ENCODE assay signal across 8 cellular contexts in genomic region chr17:40362696-40363479, GRCh38. TPM values are rescaled to one million over a fixed set of nuclear protein-coding genes. Genes with fewer than 3 reads are reported as not detected.
DNase-seq lines count a peak whose midpoint lies in the region; ATAC-seq and TF ChIP-seq lines count a peak whose summit lies in the region.

No MANE protein-coding gene starts in this region.

- WGBS in liver, result under 1% methylated on average over 112 of the region's 112 CpGs

- H3K27me3 Mint-ChIP-seq in activated B cell treated with CpG ODN at 0.5 μM for 24 hours, result peaks cover 14% of the 10 kb centered on the region

- peak; percentile 85 for ATAC-seq in activated B cell treated with CpG ODN at 0.5 μM for 24 hours (ENCODE audit: low read depth)

- H3K36me3 ChIP-seq in liver (ENCODE audit: control insufficient read depth in 4 of 4, insufficient read depth in 3 of 4, low read depth in 1 of 4, low read length in 3 of 4), result no peaks in the 10 kb centered on the region

- H3K4me3 ChIP-seq in HFF-Myc (replicated peaks; ENCODE audit: low read depth, low read length) (peak overlapping the region; percentile 41), liver (ENCODE audit: low read depth in 1 of 3, low read length in 3 of 3) (peak overlapping the region; percentile 47 to 66 (median 58))

- H3K9me3 ChIP-seq in liver (ENCODE audit: control insufficient read depth in 4 of 4, low read length in 3 of 4), result no peaks in the 10 kb centered on the region

- peak in 1 of 2 donors; percentile 78 for TF ChIP-seq RAD21 in liver (IDR thresholded peaks at IDR 0.05)

- intact Hi-C loops in activated B cell treated with CpG ODN at 0.5 μM for 24 hours (cut with micrococcal nuclease), result loop anchor here (1.0 to 5.0 kb wide), 2 partner anchors 170 to 189 kb away; no protein-coding TSS in a partner anchor

- CTCF ChIA-PET in activated B cell treated with CpG ODN at 0.5 μM for 24 hours (lab: Charles Lee), result interaction anchor here (0.7 to 7.7 kb wide), 11 partner anchors 16 to 257 kb away, joined by 3 to 70 read pairs (median 3); partner anchors contain the start of gene IGFBP4

- no peaks in the 10 kb centered on the region for H3K36me3 Mint-ChIP-seq in activated B cell treated with CpG ODN at 0.5 μM for 24 hours (ENCODE audit: low read depth)

- H3K9ac ChIP-seq in liver (ENCODE audit: low read depth in 1 of 2, low read length in 2 of 2), result no peak overlapping the region

- peak overlapping the region; percentile 80 for H3K4me3 Mint-ChIP-seq in activated B cell treated with CpG ODN at 0.5 μM for 24 hours

- peak; percentile 13 for TF ChIP-seq POLR2A in GM10847 (IDR thresholded peaks at IDR 0.05; ENCODE audit: extremely low read depth, insufficient read length)

- peak overlapping the region in 1 of 2 donors; percentile 20 for H3K27ac ChIP-seq in liver (ENCODE audit: low read depth in 1 of 2, low read length in 2 of 2)

- TF ChIP-seq CTCF in HFF-Myc (IDR thresholded peaks at IDR 0.05; ENCODE audit: low read depth, low read length, missing control alignments) (peak; percentile 81), activated B cell treated with CpG ODN at 0.5 μM for 24 hours (IDR thresholded peaks at IDR 0.05) (no peak), liver (IDR thresholded peaks at IDR 0.05; ENCODE audit: low read depth, low read length, missing input control) (peak; percentile 59)

- peaks cover 3 to 29% (median 19%) of the 10 kb centered on the region in 4 donors for H3K4me1 ChIP-seq in liver (ENCODE audit: control insufficient read depth in 4 of 4, insufficient read depth in 4 of 4, low read length in 3 of 4)

- H3K27ac Mint-ChIP-seq in activated B cell treated with CpG ODN at 0.5 μM for 24 hours, result peak overlapping the region; percentile 67

- DNase-seq in HFF-Myc (ENCODE audit: extremely low read depth, low read depth), result no peak
- peak; percentile 11 for DNase-seq in NCI-H2029 treated with DMSO at 0.1 percent for 48 hours (lab: John Stamatoyannopoulos, UW)
- DNase-seq in activated B cell treated with CpG ODN at 0.5 μM for 24 hours, result peak; percentile 73
- peak; percentile 51 for DNase-seq in cerebellar cortex (ENCODE audit: low spot score)
- DNase-seq in stimulated activated CD8-positive, alpha-beta memory T cell treated with anti-CD3 and anti-CD28 coated beads, Interleukin-12 subunit alpha, Interleukin-12 subunit beta, amount 100 ng/mL, for 4 hours (ENCODE audit: low read depth), result peak; percentile 58
- DNase-seq in inferior parietal cortex (ENCODE audit: extremely low spot score), result no peak

- peaks cover 17% of the 10 kb centered on the region for H3K4me1 Mint-ChIP-seq in activated B cell treated with CpG ODN at 0.5 μM for 24 hours

- POLR2A ChIA-PET in activated B cell treated with CpG ODN at 0.5 μM for 24 hours (lab: Charles Lee), result interaction anchor here (0.6 to 2.0 kb wide), 12 partner anchors 21 to 253 kb away, joined by 3 to 13 read pairs (median 4); partner anchors contain the start of genes CCR7 and IGFBP4

- no peaks in the 10 kb centered on the region for H3K27me3 ChIP-seq in liver (ENCODE audit: control insufficient read depth in 4 of 4, insufficient read depth in 4 of 4, low read length in 3 of 4)

- H3K9me3 Mint-ChIP-seq in activated B cell treated with CpG ODN at 0.5 μM for 24 hours, result no peaks in the 10 kb centered on the region

TF ChIP-seq in liver, 16 proteins besides CTCF, POLR2A, EP300 and RAD21:
- TF ChIP-seq SP1 (IDR thresholded peaks at IDR 0.05) (no peak), GABPA (IDR thresholded peaks at IDR 0.05 in 1 of 2, conservative IDR thresholded peaks at IDR 0.05 in 1 of 2) (no peak), FOXA1 (IDR thresholded peaks at IDR 0.05) (no peak), FOXA2 (IDR thresholded peaks at IDR 0.05) (no peak), ZBTB33 (IDR thresholded peaks at IDR 0.05) (no peak), TAF1 (conservative IDR thresholded peaks at IDR 0.05) (no peak), HNF4A (conservative IDR thresholded peaks at IDR 0.05) (no peak), JUND (IDR thresholded peaks at IDR 0.05) (no peak), HNF4G (IDR thresholded peaks at IDR 0.05) (no peak), YY1 (IDR thresholded peaks at IDR 0.05) (no peak), RXRA (IDR thresholded peaks at IDR 0.05) (no peak), EGR1 (IDR thresholded peaks at IDR 0.05; ENCODE audit: low read depth in 2 of 2) (no peak), NR2F2 (IDR thresholded peaks at IDR 0.05) (no peak), MAX (IDR thresholded peaks at IDR 0.05) (no peak)
- TF ChIP-seq, protein P1, sequence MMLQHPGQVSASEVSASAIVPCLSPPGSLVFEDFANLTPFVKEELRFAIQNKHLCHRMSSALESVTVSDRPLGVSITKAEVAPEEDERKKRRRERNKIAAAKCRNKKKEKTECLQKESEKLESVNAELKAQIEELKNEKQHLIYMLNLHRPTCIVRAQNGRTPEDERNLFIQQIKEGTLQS (IDR thresholded peaks at IDR 0.05), result no peak
- TF ChIP-seq, protein P2, sequence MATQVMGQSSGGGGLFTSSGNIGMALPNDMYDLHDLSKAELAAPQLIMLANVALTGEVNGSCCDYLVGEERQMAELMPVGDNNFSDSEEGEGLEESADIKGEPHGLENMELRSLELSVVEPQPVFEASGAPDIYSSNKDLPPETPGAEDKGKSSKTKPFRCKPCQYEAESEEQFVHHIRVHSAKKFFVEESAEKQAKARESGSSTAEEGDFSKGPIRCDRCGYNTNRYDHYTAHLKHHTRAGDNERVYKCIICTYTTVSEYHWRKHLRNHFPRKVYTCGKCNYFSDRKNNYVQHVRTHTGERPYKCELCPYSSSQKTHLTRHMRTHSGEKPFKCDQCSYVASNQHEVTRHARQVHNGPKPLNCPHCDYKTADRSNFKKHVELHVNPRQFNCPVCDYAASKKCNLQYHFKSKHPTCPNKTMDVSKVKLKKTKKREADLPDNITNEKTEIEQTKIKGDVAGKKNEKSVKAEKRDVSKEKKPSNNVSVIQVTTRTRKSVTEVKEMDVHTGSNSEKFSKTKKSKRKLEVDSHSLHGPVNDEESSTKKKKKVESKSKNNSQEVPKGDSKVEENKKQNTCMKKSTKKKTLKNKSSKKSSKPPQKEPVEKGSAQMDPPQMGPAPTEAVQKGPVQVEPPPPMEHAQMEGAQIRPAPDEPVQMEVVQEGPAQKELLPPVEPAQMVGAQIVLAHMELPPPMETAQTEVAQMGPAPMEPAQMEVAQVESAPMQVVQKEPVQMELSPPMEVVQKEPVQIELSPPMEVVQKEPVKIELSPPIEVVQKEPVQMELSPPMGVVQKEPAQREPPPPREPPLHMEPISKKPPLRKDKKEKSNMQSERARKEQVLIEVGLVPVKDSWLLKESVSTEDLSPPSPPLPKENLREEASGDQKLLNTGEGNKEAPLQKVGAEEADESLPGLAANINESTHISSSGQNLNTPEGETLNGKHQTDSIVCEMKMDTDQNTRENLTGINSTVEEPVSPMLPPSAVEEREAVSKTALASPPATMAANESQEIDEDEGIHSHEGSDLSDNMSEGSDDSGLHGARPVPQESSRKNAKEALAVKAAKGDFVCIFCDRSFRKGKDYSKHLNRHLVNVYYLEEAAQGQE (IDR thresholded peaks at IDR 0.05), result no peak

RNA-seq across cellular contexts. Expression of gene GJD3, which starts 1.6 kb away (rescaled TPM):
- not detected in 2 replicates for total RNA-seq in activated B cell treated with CpG ODN at 0.5 μM for 24 hours
- total RNA-seq in liver, result under 1 TPM; 0.47 to 0.59 TPM
- polyA plus RNA-seq in liver, result under 1 TPM in 1 of 2 donors, not detected in 1; 0.48 TPM

RNA-seq across cellular contexts. Expression of gene RARA, which starts 53.9 kb away (rescaled TPM):
- 71.2 and 72.5 TPM in 2 replicates for total RNA-seq in activated B cell treated with CpG ODN at 0.5 μM for 24 hours
- 10 to 100 TPM in 1 of 2 donors, 1 to 10 TPM in 1; 8.7 to 12.9 TPM for total RNA-seq in liver
- 10 to 100 TPM in 1 of 2 donors, 1 to 10 TPM in 1; 6.6 to 26.2 TPM for polyA plus RNA-seq in liver

RNA-seq across cellular contexts. Expression of gene TOP2A, which starts 54.8 kb away (rescaled TPM):
- total RNA-seq in activated B cell treated with CpG ODN at 0.5 μM for 24 hours (5.3 and 6.6 TPM in 2 replicates), liver (100 to 1,000 TPM in 1 of 2 donors, under 1 TPM in 1; 0.08 to 102 TPM)
- polyA plus RNA-seq in liver, result 1 to 10 TPM; 1.9 to 5.2 TPM

Comparison
In these comparisons a context has a peak if more than half of its experiments do, and no peak if none do; other contexts are left out.
1. DNase-seq: peak in NCI-H2029 treated with DMSO at 0.1 percent for 48 hours (single experiment), activated B cell treated with CpG ODN at 0.5 μM for 24 hours (single experiment), cerebellar cortex (single experiment) and stimulated activated CD8-positive, alpha-beta memory T cell treated with anti-CD3 and anti-CD28 coated beads, Interleukin-12 subunit alpha, Interleukin-12 subunit beta, amount 100 ng/mL, for 4 hours (single experiment); none in HFF-Myc (single experiment) and inferior parietal cortex (single experiment).